In the genomic region with DNA sequence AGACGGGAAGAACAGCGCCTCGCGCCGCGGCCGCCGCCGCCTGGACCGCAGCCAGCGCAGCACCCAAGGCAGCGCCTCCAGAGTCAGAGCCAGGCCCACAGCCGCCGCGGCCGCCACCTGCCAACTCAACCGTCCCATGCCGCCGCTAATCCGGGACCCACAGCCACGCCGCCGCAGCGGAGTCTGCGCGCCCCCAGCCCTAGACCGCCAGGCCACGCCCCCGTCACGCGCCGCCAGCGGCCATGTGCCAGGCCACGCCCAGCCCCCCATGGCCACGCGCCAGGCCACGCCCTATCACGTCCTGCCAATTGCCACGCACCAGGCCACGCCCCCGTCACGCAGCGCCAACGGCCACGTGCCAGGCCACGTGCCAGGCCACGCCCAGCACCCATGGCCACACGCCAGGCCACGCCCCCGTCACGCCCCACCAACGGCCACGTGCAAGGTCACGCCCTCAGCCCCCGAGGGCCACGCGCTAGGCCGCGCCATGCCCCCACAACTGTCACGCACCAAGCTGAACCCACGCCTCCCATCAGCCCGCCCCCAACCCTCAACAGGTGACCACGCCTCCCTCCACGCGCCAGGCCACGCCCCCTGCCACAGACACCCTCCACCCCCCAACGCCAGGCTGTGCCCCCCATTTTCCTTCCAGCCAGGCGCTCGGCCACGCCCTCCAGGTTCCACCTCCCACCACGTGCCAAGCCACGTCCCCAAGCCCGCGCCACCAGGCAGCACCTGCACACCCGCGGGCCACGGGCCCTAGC, we compare ENCODE assay signal across 8 cellular contexts. TPM values are rescaled to one million over a fixed set of nuclear protein-coding genes. Genes with fewer than 3 reads are reported as not detected.
A peak's percentile ranks its signal among the peaks of the same experiment; 100 is the strongest.
DNase-seq lines count a peak whose midpoint lies in the region; ATAC-seq and TF ChIP-seq lines count a peak whose summit lies in the region.

A gene with protein sequence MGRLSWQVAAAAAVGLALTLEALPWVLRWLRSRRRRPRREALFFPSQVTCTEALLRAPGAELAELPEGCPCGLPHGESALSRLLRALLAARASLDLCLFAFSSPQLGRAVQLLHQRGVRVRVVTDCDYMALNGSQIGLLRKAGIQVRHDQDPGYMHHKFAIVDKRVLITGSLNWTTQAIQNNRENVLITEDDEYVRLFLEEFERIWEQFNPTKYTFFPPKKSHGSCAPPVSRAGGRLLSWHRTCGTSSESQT (minus strand): TSS at position 185 of the 764 bp plus-strand sequence. CDS start 47 bp downstream, at position 138.

- H3K79me2 ChIP-seq in OCI-LY1 (ENCODE audit: insufficient read depth, low read length): peaks cover 21% of the 10 kb centered on the region

- peak within 1 kb of the TSS; percentile 94 for H3K4me2 ChIP-seq in OCI-LY1 (ENCODE audit: low read length)

- peak within 1 kb of the TSS; percentile 66 for H3K27ac ChIP-seq in OCI-LY1 (ENCODE audit: low read depth, low read length, poor library complexity, severe bottlenecking)
- peak within 1 kb of the TSS; percentile 78 for H3K27ac ChIP-seq in temporal lobe (ENCODE audit: low read depth, low read length)

- peaks cover 25% of the 10 kb centered on the region for H3K4me1 ChIP-seq in OCI-LY1 (ENCODE audit: insufficient read depth, low read length, severe bottlenecking)

- H2AFZ ChIP-seq in OCI-LY1 (ENCODE audit: low read length): no peak within 1 kb of the TSS

- peak; percentile 90 for DNase-seq in AG08396 (ENCODE audit: low spot score)
- peak; percentile 58 for DNase-seq in HPDE6-E6E7 (ENCODE audit: extremely low spot score)
- peak; percentile 66 for DNase-seq in activated CD8-positive, alpha-beta memory T cell treated with anti-CD3 and anti-CD28 coated beads, Interleukin-2, amount 50 U/mL, for 1 hour (ENCODE audit: extremely low read depth)
- DNase-seq in epithelial cell of esophagus (ENCODE audit: low read depth): peak; percentile 77
- peak; percentile 10 for DNase-seq in non-pigmented ciliary epithelial cell (ENCODE audit: low read depth)

- H3K9me2 ChIP-seq in OCI-LY1 (ENCODE audit: low read depth, low read length): no peaks in the 10 kb centered on the region

- H3K9me3 ChIP-seq in OCI-LY1 (ENCODE audit: low read length): no peaks in the 10 kb centered on the region

- H3K36me3 ChIP-seq in OCI-LY1 (ENCODE audit: insufficient read depth, low read length): peaks cover 30% of the 10 kb centered on the region

- H3K4me3 ChIP-seq in OCI-LY1 (ENCODE audit: low read depth, low read length, poor library complexity, severe bottlenecking) (peak within 1 kb of the TSS; percentile 92), epithelial cell of esophagus (ENCODE audit: low read length) (peak within 1 kb of the TSS; percentile 62)

- no peaks in the 10 kb centered on the region for H4K20me1 ChIP-seq in OCI-LY1 (ENCODE audit: insufficient read depth, low read length)

- peak; percentile 48 for ATAC-seq in GM19025 (IDR thresholded peaks at IDR 0.05; ENCODE audit: low read depth, unreplicated experiment)

- no peak for TF ChIP-seq CTCF in OCI-LY1 (IDR thresholded peaks at IDR 0.05; ENCODE audit: low read length)
- no peak for TF ChIP-seq CTCF in epithelial cell of esophagus (IDR thresholded peaks at IDR 0.05; ENCODE audit: insufficient read depth, low read depth, low read length, missing control alignments)

- no peaks in the 10 kb centered on the region for H3K27me3 ChIP-seq in OCI-LY1 (ENCODE audit: insufficient read depth, low read length)

- H3K9ac ChIP-seq in OCI-LY1 (ENCODE audit: low read length): peak within 1 kb of the TSS; percentile 98

- no peaks in the 10 kb centered on the region for H3F3A ChIP-seq in OCI-LY1 (ENCODE audit: insufficient read depth, low read length)

RNA-seq across cellular contexts. Expression of the gene that starts here (rescaled TPM):
- 5.4 TPM for total RNA-seq in temporal lobe

Comparison
In these comparisons a context has a peak if more than half of its experiments do, and no peak if none do; other contexts are left out.
1. Peak in every context shown above with its lines: DNase-seq, ATAC-seq, H3K4me3 ChIP-seq and H3K27ac ChIP-seq.
2. DNase-seq: peak in every context shown above with its lines; median percentile 90 in AG08396; 77 in epithelial cell of esophagus; 66 in activated CD8-positive, alpha-beta memory T cell treated with anti-CD3 and anti-CD28 coated beads, Interleukin-2, amount 50 U/mL, for 1 hour; 58 in HPDE6-E6E7; 10 in non-pigmented ciliary epithelial cell.